In the genomic region with DNA sequence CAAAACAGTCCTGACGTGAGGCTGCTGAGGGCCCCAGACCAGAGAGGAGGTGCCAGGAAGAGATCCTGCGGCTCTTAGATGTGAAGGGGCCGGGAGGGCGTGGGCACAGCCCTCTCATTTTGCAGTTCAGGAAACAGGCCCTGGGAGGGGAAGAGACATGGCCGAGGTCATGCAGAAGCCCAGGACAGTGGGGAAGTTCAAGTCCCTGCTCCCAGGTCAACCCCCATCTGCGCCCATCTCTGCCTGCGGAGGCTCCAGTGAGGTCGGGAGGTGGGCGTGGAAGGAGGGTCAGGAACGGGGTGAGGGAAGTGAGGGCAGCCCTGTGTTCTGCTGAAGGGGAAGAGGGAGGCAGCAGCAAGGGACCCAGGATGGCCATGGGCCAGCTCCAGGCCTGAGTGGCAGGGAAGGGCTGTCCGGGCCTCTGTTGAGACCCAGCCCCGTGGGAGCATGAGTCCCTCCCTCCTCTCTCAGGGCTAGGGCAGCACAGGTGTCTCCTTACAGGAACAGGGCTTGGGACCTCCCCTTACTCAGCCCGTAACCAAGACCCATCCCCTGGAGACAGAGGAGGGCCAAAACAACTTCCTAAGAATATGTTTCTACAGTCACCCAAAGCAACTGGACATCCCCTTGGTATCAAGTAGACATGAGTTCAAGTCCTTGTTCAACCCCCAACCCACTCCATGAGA, we compare ENCODE assay signal across 10 cellular contexts.
DNase-seq lines count a peak whose midpoint lies in the region; ATAC-seq and TF ChIP-seq lines count a peak whose summit lies in the region.
"Had no signal": no experiment of that assay in that cellular context is flagged by ENCODE, and none has a peak within 500 bp of the region (broad histone marks: within the 10 kb centered on the region; RNA-seq: fewer than 3 reads in every experiment).

No MANE protein-coding gene starts in this region.

- peak overlapping the region; percentile 34 for H3K27ac Mint-ChIP-seq in activated naive CD4-positive, alpha-beta T cell treated with anti-CD3 and anti-CD28 coated beads, Interleukin-2, amount 10 ng/mL, durations not matched to agents 7 days and 5 days
- H3K27ac Mint-ChIP-seq in central memory CD8-positive, alpha-beta T cell (ENCODE audit: low read depth), result peak overlapping the region; percentile 68
- H3K27ac Mint-ChIP-seq in natural killer cell (peak overlapping the region; percentile 96 to 99), endodermal cell (no peak overlapping the region)
- H3K27ac Mint-ChIP-seq: T-helper 1 cell treated with Interleukin-12 subunit alpha and Interleukin-12 subunit beta and Interleukin-4 antibody, amounts not matched to agents 30 μg/mL and 1 μg/mL, for 36 hours had no signal

- WGBS in endodermal cell (ENCODE audit: insufficient coverage in 1 of 2, insufficient read length in 1 of 2), 2 experiments, result 88 to 90% methylated on average over 5 to 13 of the region's 13 CpGs

- peaks cover 78% of the 10 kb centered on the region for H3K4me1 Mint-ChIP-seq in activated naive CD4-positive, alpha-beta T cell treated with anti-CD3 and anti-CD28 coated beads, Interleukin-2, amount 10 ng/mL, durations not matched to agents 7 days and 5 days
- H3K4me1 Mint-ChIP-seq in central memory CD8-positive, alpha-beta T cell, result peaks cover 72% of the 10 kb centered on the region
- H3K4me1 Mint-ChIP-seq in natural killer cell, result peaks cover 89 to 95% of the 10 kb centered on the region in 2 donors
- H3K4me1 Mint-ChIP-seq in endodermal cell, result peaks cover 6% of the 10 kb centered on the region

- peak overlapping the region; percentile 38 for H3K27ac ChIP-seq in vagina
- no peak overlapping the region for H3K27ac ChIP-seq in effector memory CD4-positive, alpha-beta T cell (ENCODE audit: insufficient read depth, low read length, poor library complexity, severe bottlenecking)
- H3K27ac ChIP-seq in endodermal cell (ENCODE audit: low read depth, low read length), result no peak overlapping the region

- H3K9ac ChIP-seq in endodermal cell (ENCODE audit: extremely low read depth, low read length, poor library complexity, severe bottlenecking), result no peak overlapping the region

- H3K36me3 ChIP-seq in vagina (peaks cover 0 to 21% of the 10 kb centered on the region in 2 donors), endodermal cell (ENCODE audit: control insufficient read depth, insufficient read depth, low read length) (no peaks in the 10 kb centered on the region)
- H3K36me3 ChIP-seq in effector memory CD4-positive, alpha-beta T cell (ENCODE audit: control insufficient read depth, insufficient read depth, low read length), result peaks cover 50% of the 10 kb centered on the region

- CTCF ChIA-PET in activated naive CD4-positive, alpha-beta T cell treated with anti-CD3 and anti-CD28 coated beads, Interleukin-2, amount 10 ng/mL, durations not matched to agents 7 days and 5 days (lab: Charles Lee), result no interaction called here

- H3K4me3 ChIP-seq in vagina (no peak overlapping the region), endodermal cell (ENCODE audit: low read length) (no peak overlapping the region)
- H3K4me3 ChIP-seq in effector memory CD4-positive, alpha-beta T cell (ENCODE audit: insufficient read depth, low read depth, low read length, poor library complexity, severe bottlenecking), result no peak overlapping the region

- no peaks in the 10 kb centered on the region for H3K9me3 Mint-ChIP-seq in activated naive CD4-positive, alpha-beta T cell treated with anti-CD3 and anti-CD28 coated beads, Interleukin-2, amount 10 ng/mL, durations not matched to agents 7 days and 5 days
- H3K9me3 Mint-ChIP-seq in central memory CD8-positive, alpha-beta T cell, result no peaks in the 10 kb centered on the region
- H3K9me3 Mint-ChIP-seq in natural killer cell (no peaks in the 10 kb centered on the region), endodermal cell (no peaks in the 10 kb centered on the region)
- H3K9me3 Mint-ChIP-seq: T-helper 1 cell treated with Interleukin-12 subunit alpha and Interleukin-12 subunit beta and Interleukin-4 antibody, amounts not matched to agents 30 μg/mL and 1 μg/mL, for 36 hours had no signal

- no peak for ATAC-seq in central memory CD8-positive, alpha-beta T cell (replicated peaks; ENCODE audit: extremely low read depth, poor library complexity, severe bottlenecking)
- ATAC-seq in natural killer cell, result no peak

- intact Hi-C loops in natural killer cell (cut with micrococcal nuclease), result no loop called here
- intact Hi-C loops in vagina (cut with DNase I), result no loop called here

- TF ChIP-seq POLR2A in vagina (IDR thresholded peaks at IDR 0.05), result no peak

- no peaks in the 10 kb centered on the region for H3K27me3 Mint-ChIP-seq in activated naive CD4-positive, alpha-beta T cell treated with anti-CD3 and anti-CD28 coated beads, Interleukin-2, amount 10 ng/mL, durations not matched to agents 7 days and 5 days
- H3K27me3 Mint-ChIP-seq in central memory CD8-positive, alpha-beta T cell, result no peaks in the 10 kb centered on the region
- H3K27me3 Mint-ChIP-seq in natural killer cell (ENCODE audit: low read depth in 2 of 2) (no peaks in the 10 kb centered on the region), endodermal cell (ENCODE audit: insufficient read depth) (no peaks in the 10 kb centered on the region)

- H3K27me3 ChIP-seq in vagina (no peaks in the 10 kb centered on the region), endodermal cell (ENCODE audit: control insufficient read depth, insufficient read depth, low read length, poor library complexity, severe bottlenecking) (no peaks in the 10 kb centered on the region)
- no peaks in the 10 kb centered on the region for H3K27me3 ChIP-seq in effector memory CD4-positive, alpha-beta T cell (replicated peaks; ENCODE audit: control insufficient read depth, insufficient read depth, low read length, poor library complexity, severe bottlenecking)

- peak overlapping the region; percentile 97 for H3K4me3 Mint-ChIP-seq in activated naive CD4-positive, alpha-beta T cell treated with anti-CD3 and anti-CD28 coated beads, Interleukin-2, amount 10 ng/mL, durations not matched to agents 7 days and 5 days
- H3K4me3 Mint-ChIP-seq in central memory CD8-positive, alpha-beta T cell, result peak overlapping the region; percentile 20
- peak overlapping the region; percentile 90 for H3K4me3 Mint-ChIP-seq in natural killer cell
- H3K4me3 Mint-ChIP-seq in endodermal cell, result no peak overlapping the region
- H3K4me3 Mint-ChIP-seq: T-helper 1 cell treated with Interleukin-12 subunit alpha and Interleukin-12 subunit beta and Interleukin-4 antibody, amounts not matched to agents 30 μg/mL and 1 μg/mL, for 36 hours had no signal

- H3K4me1 ChIP-seq in vagina, result peaks cover 39% of the 10 kb centered on the region
- H3K4me1 ChIP-seq in effector memory CD4-positive, alpha-beta T cell (ENCODE audit: control insufficient read depth, insufficient read depth, low read length, poor library complexity, severe bottlenecking), result peaks cover 40% of the 10 kb centered on the region
- no peaks in the 10 kb centered on the region for H3K4me1 ChIP-seq in endodermal cell (ENCODE audit: control insufficient read depth, insufficient read depth, low read length)

- peaks cover 88% of the 10 kb centered on the region for H3K36me3 Mint-ChIP-seq in activated naive CD4-positive, alpha-beta T cell treated with anti-CD3 and anti-CD28 coated beads, Interleukin-2, amount 10 ng/mL, durations not matched to agents 7 days and 5 days
- H3K36me3 Mint-ChIP-seq in central memory CD8-positive, alpha-beta T cell (ENCODE audit: insufficient read depth), result peaks cover 39% of the 10 kb centered on the region
- peaks cover 11% of the 10 kb centered on the region for H3K36me3 Mint-ChIP-seq in natural killer cell
- no peaks in the 10 kb centered on the region for H3K36me3 Mint-ChIP-seq in endodermal cell (ENCODE audit: low read depth)

- TF ChIP-seq CTCF in natural killer cell (IDR thresholded peaks at IDR 0.05), result no peak
- no peak for TF ChIP-seq CTCF in vagina (IDR thresholded peaks at IDR 0.05)
- no peak for TF ChIP-seq CTCF in endodermal cell (conservative IDR thresholded peaks at IDR 0.05)

- H3K9me3 ChIP-seq in vagina (no peaks in the 10 kb centered on the region), endodermal cell (ENCODE audit: control insufficient read depth, low read length) (no peaks in the 10 kb centered on the region)
- no peaks in the 10 kb centered on the region for H3K9me3 ChIP-seq in effector memory CD4-positive, alpha-beta T cell (ENCODE audit: control insufficient read depth, low read length)

- no peak for DNase-seq in activated naive CD4-positive, alpha-beta T cell treated with anti-CD3 and anti-CD28 coated beads, Interleukin-2, amount 10 ng/mL, durations not matched to agents 7 days and 5 days
- DNase-seq in activated naive CD4-positive, alpha-beta T cell treated with anti-CD3 and anti-CD28 coated beads, Interleukin-2, amount 50 U/mL, for 16 hours, result no peak
- DNase-seq in central memory CD8-positive, alpha-beta T cell (ENCODE audit: low spot score in 2 of 2), result no peak
- DNase-seq in natural killer cell, result no peak
- DNase-seq in vagina (ENCODE audit: extremely low spot score in 2 of 2), result no peak
- DNase-seq in effector memory CD4-positive, alpha-beta T cell, result no peak
- no peak for DNase-seq in HCEC 1CT
- no peak for DNase-seq in endodermal cell
- DNase-seq: NCI-H69 had no signal
